Comparison of ENCODE assay signal across 8 cellular contexts in the genomic region with DNA sequence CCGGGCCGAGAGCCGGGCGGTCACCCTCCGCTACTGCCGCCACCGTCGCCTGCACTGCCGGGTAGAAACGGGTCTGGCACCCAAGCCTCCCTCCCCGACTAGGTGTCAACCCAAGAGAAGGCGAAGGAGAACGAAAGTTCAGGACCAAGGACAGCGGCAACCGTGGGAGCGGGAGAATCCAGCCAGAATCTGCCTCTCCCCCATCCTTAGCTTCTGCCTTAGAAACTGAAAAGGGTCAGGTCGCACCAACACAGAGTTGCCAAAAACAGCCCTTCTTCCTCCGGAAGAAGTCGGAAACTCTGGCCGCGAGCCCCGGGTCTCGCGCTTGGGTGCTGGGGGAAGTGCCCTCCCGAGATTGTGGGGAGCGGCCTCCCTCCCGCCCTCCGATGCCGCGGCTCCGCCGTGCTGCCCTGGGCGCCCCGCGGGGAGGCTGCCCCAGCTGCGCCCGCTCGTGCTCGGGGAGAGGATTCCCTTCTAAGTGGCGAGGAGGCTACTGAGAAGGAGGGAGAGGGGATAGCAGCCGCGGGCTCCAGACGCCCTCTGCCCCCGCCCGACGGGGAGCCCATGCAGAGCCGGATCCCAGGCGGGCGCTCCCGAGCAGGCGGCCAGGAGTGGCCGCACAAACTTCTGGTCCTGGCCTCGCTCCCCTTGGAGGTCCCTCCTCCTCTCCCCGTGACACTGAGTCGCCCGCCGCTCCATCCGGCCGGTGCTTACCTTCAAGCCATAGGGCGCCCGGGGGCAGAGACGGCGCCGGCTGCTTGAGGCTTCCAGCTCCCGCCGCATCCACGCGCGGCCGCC.
DNase-seq lines count a peak whose midpoint lies in the region; TF ChIP-seq lines count a peak whose summit lies in the region.

No MANE protein-coding gene starts in this region.

- H3K4me1 Mint-ChIP-seq in activated T-cell treated with anti-CD3 and anti-CD28 coated beads, Interleukin-2, amount 50 U/mL, for 24 hours (ENCODE audit: low read depth) = peaks cover 6% of the 10 kb centered on the region
- peaks cover 9% of the 10 kb centered on the region for H3K4me1 Mint-ChIP-seq in nephron progenitor cell

- H3K27me3 Mint-ChIP-seq in activated T-cell treated with anti-CD3 and anti-CD28 coated beads, Interleukin-2, amount 50 U/mL, for 24 hours = peaks cover 79% of the 10 kb centered on the region
- H3K27me3 Mint-ChIP-seq in nephron progenitor cell (ENCODE audit: low read depth, poor library complexity) = peaks cover 92% of the 10 kb centered on the region

- H3K9me3 Mint-ChIP-seq in activated T-cell treated with anti-CD3 and anti-CD28 coated beads, Interleukin-2, amount 50 U/mL, for 24 hours = no peaks in the 10 kb centered on the region
- H3K9me3 Mint-ChIP-seq in nephron progenitor cell = no peaks in the 10 kb centered on the region

- peak overlapping the region; percentile 21 for H3K4me3 Mint-ChIP-seq in activated T-cell treated with anti-CD3 and anti-CD28 coated beads, Interleukin-2, amount 50 U/mL, for 24 hours
- H3K4me3 Mint-ChIP-seq in nephron progenitor cell = peak overlapping the region; percentile 71

- TF ChIP-seq CTCF in GM13976 (IDR thresholded peaks at IDR 0.05; ENCODE audit: borderline replicate concordance, control extremely low read depth, extremely low read depth, insufficient read depth, missing control alignments) = no peak
- no peak for TF ChIP-seq CTCF in nephron progenitor cell (IDR thresholded peaks at IDR 0.05)

- in situ Hi-C loops in GM13976 (cut with MboI; ENCODE audit: low sequenced_read_pairs, unreplicated experiment) = no loop called here

- no peaks in the 10 kb centered on the region for H3K36me3 Mint-ChIP-seq in activated T-cell treated with anti-CD3 and anti-CD28 coated beads, Interleukin-2, amount 50 U/mL, for 24 hours (ENCODE audit: low read depth)
- no peaks in the 10 kb centered on the region for H3K36me3 Mint-ChIP-seq in nephron progenitor cell (ENCODE audit: low read depth)

- no peak overlapping the region for H3K27ac Mint-ChIP-seq in activated T-cell treated with anti-CD3 and anti-CD28 coated beads, Interleukin-2, amount 50 U/mL, for 24 hours
- H3K27ac Mint-ChIP-seq in nephron progenitor cell = no peak overlapping the region

- peak; percentile 72 for DNase-seq in GM13976 (ENCODE audit: low spot score)
- peak; percentile 91 for DNase-seq in NCI-H69 (lab: John Stamatoyannopoulos, UW)
- DNase-seq in activated T-cell treated with anti-CD3 and anti-CD28 coated beads, Interleukin-2, amount 50 U/mL, for 24 hours = peak; percentile 54
- peak; percentile 80 for DNase-seq in fibroblast of peridontal ligament (ENCODE audit: extremely low read depth)
- peak; percentile 99 for DNase-seq in nephron progenitor cell
- DNase-seq in superior temporal gyrus (ENCODE audit: extremely low spot score) = peak; percentile 76
- no peak for DNase-seq in NCI-H446 treated with DMSO at 0.1 percent for 48 hours (lab: John Stamatoyannopoulos, UW)
- DNase-seq in NK-92 treated with Interleukin-12 subunit alpha and Interleukin-12 subunit beta, amount 100 ng/mL, for 24 hours (lab: John Stamatoyannopoulos, UW) = no peak

Comparison
In these comparisons a context has a peak if more than half of its experiments do, and no peak if none do; other contexts are left out.
1. DNase-seq: peak in GM13976 (single experiment), NCI-H69 (single experiment), activated T-cell treated with anti-CD3 and anti-CD28 coated beads, Interleukin-2, amount 50 U/mL, for 24 hours (single experiment), fibroblast of peridontal ligament (single experiment), nephron progenitor cell (single experiment) and superior temporal gyrus (single experiment); none in NCI-H446 treated with DMSO at 0.1 percent for 48 hours (single experiment) and NK-92 treated with Interleukin-12 subunit alpha and Interleukin-12 subunit beta, amount 100 ng/mL, for 24 hours (single experiment).